Comparison of ENCODE assay signal across 8 cellular contexts in the genomic region with DNA sequence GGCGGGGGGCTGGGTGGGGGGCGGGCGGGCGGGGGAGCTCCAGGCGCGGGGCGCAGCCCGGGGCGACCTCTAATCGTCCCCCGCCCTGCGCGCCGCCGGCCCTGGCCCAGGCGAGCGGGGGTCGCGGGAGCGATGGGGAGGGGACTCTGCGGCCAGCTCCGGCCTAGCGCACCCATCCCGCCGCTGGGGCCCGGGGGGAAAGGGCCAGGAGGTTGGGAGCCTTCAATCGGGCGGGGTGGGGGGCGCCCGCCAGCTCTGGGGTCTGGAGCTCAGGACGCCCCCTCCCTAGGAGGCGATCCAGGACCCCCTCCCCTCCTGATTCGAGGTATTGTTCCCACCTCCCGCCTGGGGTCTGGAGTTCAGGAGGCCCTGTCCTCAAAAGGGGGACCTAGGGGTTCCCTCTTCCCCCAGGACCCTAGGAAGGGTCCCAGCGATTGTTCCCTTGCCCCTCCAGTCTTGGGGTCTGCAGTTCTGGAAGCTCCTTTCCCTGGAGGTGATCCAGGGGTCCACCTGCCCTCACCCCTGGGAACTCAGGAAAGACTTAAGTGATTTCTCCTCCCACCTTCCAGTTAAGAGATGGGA. TPM values are rescaled to one million over a fixed set of nuclear protein-coding genes. Genes with fewer than 3 reads are reported as not detected.
DNase-seq lines count a peak whose midpoint lies in the region; ATAC-seq, FAIRE-seq and TF ChIP-seq lines count a peak whose summit lies in the region.

No MANE protein-coding gene starts in this region.

- H3K4me1 ChIP-seq in CD4-positive, alpha-beta memory T cell (ENCODE audit: insufficient read depth, low read length): peaks cover 10% of the 10 kb centered on the region
- H3K4me1 ChIP-seq in OCI-LY1 (ENCODE audit: insufficient read depth, low read length, severe bottlenecking) (no peaks in the 10 kb centered on the region), pancreas (peaks cover 0 to 3% (median 0%) of the 10 kb centered on the region in 3 donors)

- peaks cover 4% of the 10 kb centered on the region for H3K27me3 ChIP-seq in CD4-positive, alpha-beta memory T cell (ENCODE audit: insufficient read depth, low read length)
- H3K27me3 ChIP-seq in OCI-LY1 (ENCODE audit: insufficient read depth, low read length) (peaks cover 14% of the 10 kb centered on the region; the same call in 1 of the 2 replicates), pancreas (no peaks in the 10 kb centered on the region)

- H3K4me2 ChIP-seq in OCI-LY1 (ENCODE audit: low read length): no peak overlapping the region

- H4K20me1 ChIP-seq in OCI-LY1 (ENCODE audit: insufficient read depth, low read length): no peaks in the 10 kb centered on the region

- no peak overlapping the region; the same call in 1 of the 2 replicates for H3K9ac ChIP-seq in OCI-LY1 (ENCODE audit: low read length)

- H3K36me3 ChIP-seq in CD4-positive, alpha-beta memory T cell (ENCODE audit: insufficient read depth, low read length): no peaks in the 10 kb centered on the region
- H3K36me3 ChIP-seq in OCI-LY1 (ENCODE audit: insufficient read depth, low read length) (no peaks in the 10 kb centered on the region), pancreas (no peaks in the 10 kb centered on the region)

- intact Hi-C loops in CD4-positive, alpha-beta memory T cell (cut with micrococcal nuclease): loop anchor here (2.0 kb wide), 1 partner anchor 18 kb away; the partner anchor contains the start of gene PNPLA6
- intact Hi-C loops in pancreas (cut with DNase I): no loop called here

- CTCF ChIA-PET in CD4-positive, alpha-beta memory T cell (lab: Charles Lee; ENCODE audit: partially characterized antibody): interaction anchor here (0.6 kb wide), 1 partner anchor 11 kb away, joined by 3 read pairs; no protein-coding TSS in a partner anchor

- no peak for TF ChIP-seq CTCF in OCI-LY1 (IDR thresholded peaks at IDR 0.05; ENCODE audit: low read length)
- no peak for TF ChIP-seq CTCF in epithelial cell of esophagus (IDR thresholded peaks at IDR 0.05; ENCODE audit: insufficient read depth, low read depth, low read length, missing control alignments)
- TF ChIP-seq CTCF in pancreas (IDR thresholded peaks at IDR 0.05): no peak

- H3K36me3 Mint-ChIP-seq in CD4-positive, alpha-beta memory T cell: peaks cover 0 to 3% of the 10 kb centered on the region in 2 donors

- H3K9me3 Mint-ChIP-seq in CD4-positive, alpha-beta memory T cell: no peaks in the 10 kb centered on the region

- H3K9me2 ChIP-seq in OCI-LY1 (ENCODE audit: low read depth, low read length): no peaks in the 10 kb centered on the region

- H3K4me1 Mint-ChIP-seq in CD4-positive, alpha-beta memory T cell: peaks cover 4 to 23% (median 11%) of the 10 kb centered on the region in 4 donors

- no peaks in the 10 kb centered on the region for H3K79me2 ChIP-seq in OCI-LY1 (ENCODE audit: insufficient read depth, low read length)

- H3K27ac ChIP-seq in CD4-positive, alpha-beta memory T cell (ENCODE audit: low read depth, low read length): no peak overlapping the region
- no peak overlapping the region for H3K27ac ChIP-seq in OCI-LY1 (ENCODE audit: low read depth, low read length, poor library complexity, severe bottlenecking)
- H3K27ac ChIP-seq in pancreas: peak overlapping the region in 3 of 4 donors; percentile 38 to 57 (median 44)

- H3K9me3 ChIP-seq in CD4-positive, alpha-beta memory T cell (ENCODE audit: control insufficient read depth in 1 of 2, low read length in 2 of 2): no peaks in the 10 kb centered on the region
- no peaks in the 10 kb centered on the region for H3K9me3 ChIP-seq in OCI-LY1 (ENCODE audit: low read length)
- no peaks in the 10 kb centered on the region for H3K9me3 ChIP-seq in pancreas

- H3K4me3 ChIP-seq in CD4-positive, alpha-beta memory T cell (ENCODE audit: low read length in 2 of 2): peak overlapping the region in 1 of 2 donors; percentile 32
- H3K4me3 ChIP-seq in OCI-LY1 (ENCODE audit: low read depth, low read length, poor library complexity, severe bottlenecking) (peak overlapping the region; percentile 19), epithelial cell of esophagus (ENCODE audit: low read length) (peak overlapping the region; percentile 64), pancreas (peak overlapping the region; percentile 48 to 68 (median 54))

- H3K4me3 Mint-ChIP-seq in CD4-positive, alpha-beta memory T cell: peak overlapping the region; percentile 50 to 71 (median 66)

- POLR2A ChIA-PET in CD4-positive, alpha-beta memory T cell (lab: Charles Lee; ENCODE audit: partially characterized antibody): interaction anchor here (1.3 to 1.6 kb wide), 2 partner anchors 18 to 113 kb away, joined by 3 to 7 read pairs; partner anchors contain the start of genes PET100 and XAB2

- H3K27me3 Mint-ChIP-seq in CD4-positive, alpha-beta memory T cell: peaks cover 8 to 16% of the 10 kb centered on the region in 2 donors

- peak overlapping the region in 2 of 7 donors; percentile 51 to 63 for H3K27ac Mint-ChIP-seq in CD4-positive, alpha-beta memory T cell

- no peak for DNase-seq in CD4-positive, alpha-beta memory T cell
- no peak for DNase-seq in epithelial cell of esophagus (ENCODE audit: low read depth)
- DNase-seq in pancreas: peak in 1 of 6 donors; percentile 42
- no peak for DNase-seq in inferior parietal cortex (ENCODE audit: extremely low spot score)
- no peak for DNase-seq in GM19239 (ENCODE audit: insufficient read length, low spot score)
- DNase-seq in GM19240 (ENCODE audit: insufficient read length, low spot score): no peak
- DNase-seq in activated CD4-positive, CD25-positive, alpha-beta regulatory T cell (lab: John Stamatoyannopoulos, UW): no peak

- ATAC-seq in pancreas: peak in 2 of 4 donors; percentile 18 to 19

- no peak for FAIRE-seq in pancreas (lab: Jason Lieb, UNC)
- FAIRE-seq in GM19239 (lab: Jason Lieb, UNC): no peak

- H2AFZ ChIP-seq in OCI-LY1 (ENCODE audit: low read length): no peak overlapping the region

- no peaks in the 10 kb centered on the region for H3F3A ChIP-seq in OCI-LY1 (ENCODE audit: insufficient read depth, low read length)

- WGBS in pancreas, 2 donors: 2 to 3% methylated on average over 15 to 32 of the region's 35 CpGs

RNA-seq across cellular contexts. Expression of gene ZNF358, which starts 0.5 kb away (rescaled TPM):
- 1 to 10 TPM; 8.4 to 8.7 TPM for total RNA-seq in CD4-positive, alpha-beta memory T cell
- 1 to 10 TPM in 1 of 2 donors, not detected in 1; 1.6 TPM for polyA plus RNA-seq in CD4-positive, alpha-beta memory T cell
- total RNA-seq in pancreas: 10 to 100 TPM; 22.6 to 33.9 (median 23.3) TPM
- polyA plus RNA-seq in pancreas: 10 to 100 TPM; 35.5 to 68.8 TPM

RNA-seq across cellular contexts. Expression of gene MCOLN1, which starts 6.1 kb away (rescaled TPM):
- total RNA-seq in CD4-positive, alpha-beta memory T cell: 10 to 100 TPM; 14.1 to 14.9 TPM
- polyA plus RNA-seq in CD4-positive, alpha-beta memory T cell: 1 to 10 TPM; 8.0 to 9.1 TPM
- 10 to 100 TPM in 2 of 6 donors, 1 to 10 TPM in 4; 6.9 to 16.8 (median 9.3) TPM for total RNA-seq in pancreas
- polyA plus RNA-seq in pancreas: 10 to 100 TPM; 33.5 to 35.4 TPM

RNA-seq across cellular contexts. Expression of gene PNPLA6, which starts 19.1 kb away (rescaled TPM):
- 100 to 1,000 TPM; 168 to 169 TPM for total RNA-seq in CD4-positive, alpha-beta memory T cell
- polyA plus RNA-seq in CD4-positive, alpha-beta memory T cell: 10 to 100 TPM in 1 of 2 donors, 1 to 10 TPM in 1; 4.7 to 14.1 TPM
- 10 to 100 TPM; 25.4 to 65.2 (median 32.8) TPM for total RNA-seq in pancreas
- 10 to 100 TPM; 53.7 to 86.2 TPM for polyA plus RNA-seq in pancreas

RNA-seq across cellular contexts. Expression of gene PEX11G, which starts 27.5 kb away (rescaled TPM):
- under 1 TPM; 0.64 to 0.73 TPM for total RNA-seq in CD4-positive, alpha-beta memory T cell
- 1 to 10 TPM in 1 of 2 donors, under 1 TPM in 1; 0.64 to 1.7 TPM for polyA plus RNA-seq in CD4-positive, alpha-beta memory T cell
- total RNA-seq in pancreas: 1 to 10 TPM; 1.5 to 3.2 (median 2.2) TPM
- 1 to 10 TPM; 5.9 to 6.8 TPM for polyA plus RNA-seq in pancreas

Comparison
In these comparisons a context has a peak if more than half of its experiments do, and no peak if none do; other contexts are left out.
1. H3K27ac ChIP-seq: peak in pancreas (3 of 4); none in CD4-positive, alpha-beta memory T cell (single experiment) and OCI-LY1 (single experiment).